7 cellular contexts compared by ENCODE assay signal in genomic region chr6:122789078-122789861, GRCh38. TPM values are rescaled to one million over a fixed set of nuclear protein-coding genes. Genes with fewer than 3 reads are reported as not detected.
A peak's percentile ranks its signal among the peaks of the same experiment; 100 is the strongest.
DNase-seq lines count a peak whose midpoint lies in the region; ATAC-seq and TF ChIP-seq lines count a peak whose summit lies in the region.

A gene with protein sequence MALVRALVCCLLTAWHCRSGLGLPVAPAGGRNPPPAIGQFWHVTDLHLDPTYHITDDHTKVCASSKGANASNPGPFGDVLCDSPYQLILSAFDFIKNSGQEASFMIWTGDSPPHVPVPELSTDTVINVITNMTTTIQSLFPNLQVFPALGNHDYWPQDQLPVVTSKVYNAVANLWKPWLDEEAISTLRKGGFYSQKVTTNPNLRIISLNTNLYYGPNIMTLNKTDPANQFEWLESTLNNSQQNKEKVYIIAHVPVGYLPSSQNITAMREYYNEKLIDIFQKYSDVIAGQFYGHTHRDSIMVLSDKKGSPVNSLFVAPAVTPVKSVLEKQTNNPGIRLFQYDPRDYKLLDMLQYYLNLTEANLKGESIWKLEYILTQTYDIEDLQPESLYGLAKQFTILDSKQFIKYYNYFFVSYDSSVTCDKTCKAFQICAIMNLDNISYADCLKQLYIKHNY (plus strand): TSS chr6:122789258. CDS start chr6:122789347, 89 bp downstream.

- H3K27me3 ChIP-seq in HUES6 (ENCODE audit: control insufficient read depth, insufficient read depth, low read length): peaks cover 28% of the 10 kb centered on the region
- H3K27me3 ChIP-seq in hepatocyte: no peaks in the 10 kb centered on the region

- peak within 1 kb of the TSS; percentile 65 for H3K9ac ChIP-seq in HUES6 (ENCODE audit: low read length)

- H3K27ac ChIP-seq in HUES6 (ENCODE audit: low read depth, low read length): peak within 1 kb of the TSS; percentile 21; the same call in 1 of the 2 replicates
- peak within 1 kb of the TSS; percentile 96 for H3K27ac ChIP-seq in hepatocyte

- ATAC-seq in GM21619 (IDR thresholded peaks at IDR 0.05; ENCODE audit: unreplicated experiment): peak; percentile 60

- H3K4me1 ChIP-seq in HUES6 (ENCODE audit: control insufficient read depth, insufficient read depth, low read length) (peaks cover 31% of the 10 kb centered on the region), hepatocyte (ENCODE audit: insufficient read depth) (peaks cover 39% of the 10 kb centered on the region)

- H3K36me3 ChIP-seq in HUES6 (ENCODE audit: control insufficient read depth, insufficient read depth, low read length): no peaks in the 10 kb centered on the region
- no peaks in the 10 kb centered on the region for H3K36me3 ChIP-seq in hepatocyte (replicated peaks; ENCODE audit: insufficient read depth, low read depth)

- H3K9me3 ChIP-seq in HUES6 (ENCODE audit: control insufficient read depth, insufficient read depth, low read depth, low read length) (no peaks in the 10 kb centered on the region), hepatocyte (ENCODE audit: low read depth) (no peaks in the 10 kb centered on the region)

- peak within 1 kb of the TSS; percentile 62 for H2AFZ ChIP-seq in hepatocyte

- no peaks in the 10 kb centered on the region for H3K9me2 ChIP-seq in hepatocyte (replicated peaks; ENCODE audit: insufficient read depth)

- peak within 1 kb of the TSS; percentile 66 for H3K4me3 ChIP-seq in GM08714 (ENCODE audit: low read length)
- H3K4me3 ChIP-seq in HUES6 (ENCODE audit: low read depth, low read length): peak within 1 kb of the TSS; percentile 90
- H3K4me3 ChIP-seq in hepatocyte: peak within 1 kb of the TSS; percentile 53

- WGBS in hepatocyte (ENCODE audit: low lambda C conversion rate, missing lambda C conversion rate): 2% methylated on average over 64 of the region's 69 CpGs

- DNase-seq in OCI-M1 (lab: John Stamatoyannopoulos, UW) (peak; percentile 87), astrocyte of the hippocampus (ENCODE audit: low read depth, low spot score) (peak; percentile 92), hepatocyte (ENCODE audit: low spot score) (peak; percentile 87), posterior vena cava (ENCODE audit: low spot score) (peak; percentile 90)

- H3K4me2 ChIP-seq in hepatocyte: peak within 1 kb of the TSS; percentile 86

- peak; percentile 71 for TF ChIP-seq CTCF in hepatocyte (IDR thresholded peaks at IDR 0.05; ENCODE audit: poor library complexity)

- H3K79me2 ChIP-seq in hepatocyte: peaks cover 38% of the 10 kb centered on the region

- H4K20me1 ChIP-seq in hepatocyte (ENCODE audit: insufficient read depth, poor library complexity, severe bottlenecking): no peaks in the 10 kb centered on the region

- intact Hi-C loops in posterior vena cava (cut with DNase I): no loop called here

RNA-seq across cellular contexts. Expression of the gene that starts here (rescaled TPM):
- total RNA-seq in hepatocyte: 124 and 126 TPM in 2 replicates
- 104 and 115 TPM in 2 replicates for polyA plus RNA-seq in hepatocyte
- 1 to 10 TPM; 6.1 to 7.0 TPM for total RNA-seq in posterior vena cava

Comparison
In these comparisons a context has a peak if more than half of its experiments do, and no peak if none do; other contexts are left out.
1. Peak in every context shown above with its lines: DNase-seq, ATAC-seq, H3K4me3 ChIP-seq and H3K27ac ChIP-seq.
2. RNA of the gene that starts here (total RNA-seq): 124 to 126 TPM in hepatocyte; 6.1 to 7.0 TPM in posterior vena cava; every median in the first group is over 10 times any median in the second.